ENCODE assay signal across 27 cellular contexts in genomic region chr7:4178416-4178815, GRCh38.
"Had no signal": no experiment of that assay in that cellular context is flagged by ENCODE, and none has a peak within 500 bp of the region (broad histone marks: within the 10 kb centered on the region; RNA-seq: fewer than 3 reads in every experiment).

No MANE protein-coding gene starts in this region.

- H3K79me2 ChIP-seq: parathyroid adenoma had no signal

- H2AFZ ChIP-seq: parathyroid adenoma had no signal

- H3K9me3 ChIP-seq: ovary, psoas muscle, right lobe of liver, sigmoid colon, stomach, thoracic aorta, thyroid gland, tibial nerve, upper lobe of left lung, uterus had no signal

- H3K9ac ChIP-seq: parathyroid adenoma had no signal

- ATAC-seq: naive thymus-derived CD8-positive, alpha-beta T cell; natural killer cell treated with Interleukin-12 subunit alpha and Interleukin-12 subunit beta and Interleukin-15 and Interleukin-18, amount 100 ng/mL, for 72 hours; psoas muscle; right cardiac atrium; right lobe of liver; stimulated activated effector memory CD8-positive, alpha-beta T cell treated with anti-CD3 and anti-CD28 coated beads, Interleukin-12 subunit alpha, Interleukin-12 subunit beta, amount 100 ng/mL, for 72 hours; stimulated activated naive B cell treated with anti-CD40 and anti-IgM and Interleukin-4, amounts not matched to agents 10 μg/mL and 1 μg/mL and 100 μg/mL, for 72 hours had no signal

- H3K4me1 Mint-ChIP-seq: naive thymus-derived CD8-positive, alpha-beta T cell; nephron progenitor cell; stimulated activated effector memory CD8-positive, alpha-beta T cell treated with anti-CD3 and anti-CD28 coated beads, Interleukin-12 subunit alpha, Interleukin-12 subunit beta, amount 100 ng/mL, for 72 hours; stimulated activated naive B cell treated with anti-CD40 and anti-IgM and Interleukin-4, amounts not matched to agents 10 μg/mL and 1 μg/mL and 100 μg/mL, for 72 hours had no signal

- H3K4me3 ChIP-seq: ovary, psoas muscle, right lobe of liver, sigmoid colon, stomach, thoracic aorta, thyroid gland, tibial nerve, upper lobe of left lung, uterus had no signal

- H3K27ac Mint-ChIP-seq: natural killer cell treated with Interleukin-12 subunit alpha and Interleukin-12 subunit beta and Interleukin-15 and Interleukin-18, amount 100 ng/mL, for 72 hours; nephron progenitor cell; progenitor cell of endocrine pancreas; stimulated activated effector memory CD8-positive, alpha-beta T cell treated with anti-CD3 and anti-CD28 coated beads, Interleukin-12 subunit alpha, Interleukin-12 subunit beta, amount 100 ng/mL, for 72 hours; stimulated activated naive B cell treated with anti-CD40 and anti-IgM and Interleukin-4, amounts not matched to agents 10 μg/mL and 1 μg/mL and 100 μg/mL, for 72 hours; stimulated activated naive CD8-positive, alpha-beta T cell treated with anti-CD3 and anti-CD28 coated beads, Interleukin-15, Interleukin-2, amounts not matched to agents 100 ng/mL and 50 ng/mL, for 24 hours had no signal

- H3K36me3 ChIP-seq: ovary, right lobe of liver, sigmoid colon, stomach, thyroid gland, upper lobe of left lung, uterus had no signal

- H3K4me1 ChIP-seq: parathyroid adenoma, psoas muscle, right lobe of liver, thyroid gland, tibial nerve, upper lobe of left lung, uterus had no signal

- DNase-seq: naive thymus-derived CD8-positive, alpha-beta T cell; nephron progenitor cell; occipital lobe; ovary; right lobe of liver; sigmoid colon; small intestine; stimulated activated CD4-positive, alpha-beta T cell treated with anti-CD3 and anti-CD28 coated beads, Interleukin-15, amount 100 ng/mL, for 24 hours; stimulated activated CD4-positive, alpha-beta T cell treated with anti-CD3 and anti-CD28 coated beads, Interleukin-2, amount 100 ng/mL, for 24 hours; stimulated activated CD4-positive, alpha-beta T cell treated with anti-CD3 and anti-CD28 coated beads, Interleukin-2, amount 100 ng/mL, for 48 hours; stimulated activated CD4-positive, alpha-beta T cell treated with anti-CD3 and anti-CD28 coated beads, Interleukin-4, amount 100 ng/mL, for 24 hours; stimulated activated naive B cell treated with anti-CD40 and anti-IgM and Interleukin-4, amounts not matched to agents 10 μg/mL and 1 μg/mL and 100 μg/mL, for 72 hours; stimulated activated naive CD4-positive, alpha-beta T cell treated with Interleukin-2 at 50 U/mL for 16 hours; stomach; thyroid gland; trophoblast cell; uterus had no signal

- H3K27me3 ChIP-seq: ovary, right lobe of liver, sigmoid colon, stomach, thyroid gland, tibial nerve, upper lobe of left lung, uterus had no signal

- H3K9me3 Mint-ChIP-seq: naive thymus-derived CD8-positive, alpha-beta T cell; natural killer cell treated with Interleukin-12 subunit alpha and Interleukin-12 subunit beta and Interleukin-15 and Interleukin-18, amount 100 ng/mL, for 72 hours; stimulated activated effector memory CD8-positive, alpha-beta T cell treated with anti-CD3 and anti-CD28 coated beads, Interleukin-12 subunit alpha, Interleukin-12 subunit beta, amount 100 ng/mL, for 72 hours; stimulated activated naive CD8-positive, alpha-beta T cell treated with anti-CD3 and anti-CD28 coated beads, Interleukin-15, Interleukin-2, amounts not matched to agents 100 ng/mL and 50 ng/mL, for 24 hours had no signal

- H3K36me3 Mint-ChIP-seq: naive thymus-derived CD8-positive, alpha-beta T cell; natural killer cell treated with Interleukin-12 subunit alpha and Interleukin-12 subunit beta and Interleukin-15 and Interleukin-18, amount 100 ng/mL, for 72 hours; stimulated activated effector memory CD8-positive, alpha-beta T cell treated with anti-CD3 and anti-CD28 coated beads, Interleukin-12 subunit alpha, Interleukin-12 subunit beta, amount 100 ng/mL, for 72 hours; stimulated activated naive B cell treated with anti-CD40 and anti-IgM and Interleukin-4, amounts not matched to agents 10 μg/mL and 1 μg/mL and 100 μg/mL, for 72 hours had no signal

- FAIRE-seq: small intestine had no signal

- H3K27ac ChIP-seq: ovary, parathyroid adenoma, psoas muscle, right lobe of liver, sigmoid colon, stomach, thoracic aorta, thyroid gland, tibial nerve, upper lobe of left lung, uterus had no signal

- H3K27me3 Mint-ChIP-seq: natural killer cell treated with Interleukin-12 subunit alpha and Interleukin-12 subunit beta and Interleukin-15 and Interleukin-18, amount 100 ng/mL, for 72 hours; progenitor cell of endocrine pancreas; stimulated activated naive B cell treated with anti-CD40 and anti-IgM and Interleukin-4, amounts not matched to agents 10 μg/mL and 1 μg/mL and 100 μg/mL, for 72 hours; stimulated activated naive CD8-positive, alpha-beta T cell treated with anti-CD3 and anti-CD28 coated beads, Interleukin-15, Interleukin-2, amounts not matched to agents 100 ng/mL and 50 ng/mL, for 24 hours had no signal

- H3K4me3 Mint-ChIP-seq: naive thymus-derived CD8-positive, alpha-beta T cell; natural killer cell treated with Interleukin-12 subunit alpha and Interleukin-12 subunit beta and Interleukin-15 and Interleukin-18, amount 100 ng/mL, for 72 hours; nephron progenitor cell; stimulated activated effector memory CD8-positive, alpha-beta T cell treated with anti-CD3 and anti-CD28 coated beads, Interleukin-12 subunit alpha, Interleukin-12 subunit beta, amount 100 ng/mL, for 72 hours; stimulated activated naive B cell treated with anti-CD40 and anti-IgM and Interleukin-4, amounts not matched to agents 10 μg/mL and 1 μg/mL and 100 μg/mL, for 72 hours; stimulated activated naive CD8-positive, alpha-beta T cell treated with anti-CD3 and anti-CD28 coated beads, Interleukin-15, Interleukin-2, amounts not matched to agents 100 ng/mL and 50 ng/mL, for 24 hours had no signal
